ENCODE assay signal across 16 cellular contexts in the genomic region with DNA sequence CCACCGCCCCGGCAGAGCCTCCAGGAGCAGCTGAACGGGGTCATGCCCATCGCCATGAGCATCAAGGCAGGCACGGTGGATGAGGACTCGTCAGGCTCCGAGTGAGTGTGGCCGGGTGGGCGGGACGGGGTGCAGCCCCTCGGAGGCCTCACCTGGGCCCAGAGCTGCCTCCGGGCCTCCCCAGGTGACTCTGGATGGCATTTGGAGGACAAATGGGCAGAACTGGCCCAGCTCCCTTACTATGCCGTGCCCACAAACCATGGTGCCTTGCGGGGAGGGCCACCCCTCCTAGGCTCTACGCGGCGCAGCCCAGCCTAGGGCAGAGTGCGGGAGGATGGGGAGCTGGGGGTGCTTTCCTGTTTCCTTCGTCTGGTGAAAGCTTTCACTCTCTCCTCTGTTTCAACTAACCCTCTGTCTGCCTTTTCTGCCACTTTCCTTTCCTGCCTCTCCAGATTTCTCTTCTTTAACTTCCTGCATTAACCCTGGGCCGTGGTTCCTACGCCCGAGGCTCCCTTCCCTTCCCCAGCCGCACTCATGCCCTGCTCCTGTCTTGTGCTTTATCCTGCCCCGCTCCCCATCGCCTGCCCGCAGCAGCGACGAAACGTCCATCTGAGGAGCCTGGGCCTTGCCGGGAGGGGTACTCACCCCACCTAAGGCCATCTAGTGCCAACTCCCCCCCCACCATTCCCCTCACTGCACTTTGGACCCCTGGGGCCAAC. TPM values are rescaled to one million over a fixed set of nuclear protein-coding genes. Genes with fewer than 3 reads are reported as not detected.
DNase-seq lines count a peak whose midpoint lies in the region; ATAC-seq and TF ChIP-seq lines count a peak whose summit lies in the region.
"Had no signal": no experiment of that assay in that cellular context is flagged by ENCODE, and none has a peak within 500 bp of the region (broad histone marks: within the 10 kb centered on the region; RNA-seq: fewer than 3 reads in every experiment).

No MANE protein-coding gene starts in this region.

- H3K9me3 Mint-ChIP-seq in nephron progenitor cell = no peaks in the 10 kb centered on the region
- no peaks in the 10 kb centered on the region for H3K9me3 Mint-ChIP-seq in T-helper 2 cell treated with Interferon-gamma antibody and Interleukin-4, amounts not matched to agents 5 μg/mL and 100 μg/mL, for 36 hours
- H3K9me3 Mint-ChIP-seq: activated CD4-positive, alpha-beta memory T cell treated with anti-CD3 and anti-CD28 coated beads, Interleukin-2, amount 10 ng/mL, durations not matched to agents 7 days and 5 days; immature natural killer cell; natural killer cell had no signal

- no peaks in the 10 kb centered on the region for H3K27me3 Mint-ChIP-seq in nephron progenitor cell (ENCODE audit: low read depth, poor library complexity)
- no peaks in the 10 kb centered on the region for H3K27me3 Mint-ChIP-seq in T-helper 2 cell treated with Interferon-gamma antibody and Interleukin-4, amounts not matched to agents 5 μg/mL and 100 μg/mL, for 36 hours (ENCODE audit: low read depth)
- H3K27me3 Mint-ChIP-seq: activated CD4-positive, alpha-beta memory T cell treated with anti-CD3 and anti-CD28 coated beads, Interleukin-2, amount 10 ng/mL, durations not matched to agents 7 days and 5 days had no signal

- no peaks in the 10 kb centered on the region for H3K36me3 ChIP-seq in left ventricle myocardium inferior

- TF ChIP-seq CTCF in left ventricle myocardium inferior (IDR thresholded peaks at IDR 0.05; ENCODE audit: borderline replicate concordance) = no peak
- TF ChIP-seq CTCF in epithelial cell of esophagus (IDR thresholded peaks at IDR 0.05; ENCODE audit: insufficient read depth, low read depth, low read length, missing control alignments) = no peak
- TF ChIP-seq CTCF in nephron progenitor cell (IDR thresholded peaks at IDR 0.05) = no peak
- TF ChIP-seq CTCF in GM13977 (IDR thresholded peaks at IDR 0.05; ENCODE audit: extremely low read depth, insufficient read depth, missing control alignments) = no peak

- H3K4me1 Mint-ChIP-seq in nephron progenitor cell = peaks cover 68% of the 10 kb centered on the region
- H3K4me1 Mint-ChIP-seq in T-helper 2 cell treated with Interferon-gamma antibody and Interleukin-4, amounts not matched to agents 5 μg/mL and 100 μg/mL, for 36 hours (ENCODE audit: low read depth) = peaks cover 3% of the 10 kb centered on the region

- no peak overlapping the region for H3K27ac Mint-ChIP-seq in nephron progenitor cell
- no peak overlapping the region for H3K27ac Mint-ChIP-seq in T-helper 2 cell treated with Interferon-gamma antibody and Interleukin-4, amounts not matched to agents 5 μg/mL and 100 μg/mL, for 36 hours
- H3K27ac Mint-ChIP-seq: activated CD4-positive, alpha-beta memory T cell treated with anti-CD3 and anti-CD28 coated beads, Interleukin-2, amount 10 ng/mL, durations not matched to agents 7 days and 5 days had no signal

- intact Hi-C loops in left ventricle myocardium inferior (cut with micrococcal nuclease) (loop anchor here (10.0 kb wide), 1 partner anchor 241 kb away; no protein-coding TSS in a partner anchor), left cardiac atrium (cut with DNase I) (no loop called here)

- ATAC-seq in left cardiac atrium = no peak
- ATAC-seq: natural killer cell had no signal

- H3K36me3 Mint-ChIP-seq in nephron progenitor cell (ENCODE audit: low read depth) = peaks cover 19% of the 10 kb centered on the region
- H3K36me3 Mint-ChIP-seq in T-helper 2 cell treated with Interferon-gamma antibody and Interleukin-4, amounts not matched to agents 5 μg/mL and 100 μg/mL, for 36 hours (ENCODE audit: low read depth) = peaks cover 3% of the 10 kb centered on the region
- H3K36me3 Mint-ChIP-seq: immature natural killer cell, natural killer cell had no signal

- no peak overlapping the region for H3K27ac ChIP-seq in left ventricle myocardium inferior (replicated peaks)
- H3K27ac ChIP-seq: tibial artery had no signal

- H3K27me3 ChIP-seq in left ventricle myocardium inferior (ENCODE audit: low read depth) = no peaks in the 10 kb centered on the region
- H3K27me3 ChIP-seq: sigmoid colon, tibial artery had no signal

- in situ Hi-C loops in GM13977 (cut with MboI; ENCODE audit: low pct_unique_long_range_greater_than_20kb, low sequenced_read_pairs, unreplicated experiment) = no loop called here

- peak; percentile 10 for DNase-seq in left ventricle myocardium inferior
- DNase-seq in left cardiac atrium = no peak
- DNase-seq in epithelial cell of esophagus (ENCODE audit: low read depth) = peak; percentile 39
- DNase-seq in nephron progenitor cell = no peak
- DNase-seq in T-helper 2 cell treated with Interferon-gamma antibody and Interleukin-4, amounts not matched to agents 5 μg/mL and 100 μg/mL, for 36 hours (ENCODE audit: low spot score) = no peak
- DNase-seq in ureter (ENCODE audit: low spot score) = no peak
- no peak for DNase-seq in GM13977 (ENCODE audit: low spot score)
- DNase-seq in NCI-H128 (lab: John Stamatoyannopoulos, UW; ENCODE audit: unreplicated experiment) = no peak
- DNase-seq: activated CD4-positive, alpha-beta memory T cell treated with anti-CD3 and anti-CD28 coated beads, Interleukin-2, amount 10 ng/mL, durations not matched to agents 7 days and 5 days; activated gamma-delta T cell; DMS79 treated with DMSO at 0.1 percent for 48 hours; immature natural killer cell; natural killer cell; sigmoid colon; T-helper 9 cell; tibial artery had no signal

- H3K4me1 ChIP-seq in left ventricle myocardium inferior = peaks cover 7% of the 10 kb centered on the region

- H3K4me3 ChIP-seq in left ventricle myocardium inferior (no peak overlapping the region), epithelial cell of esophagus (ENCODE audit: low read length) (peak overlapping the region; percentile 41)
- H3K4me3 ChIP-seq: sigmoid colon, tibial artery had no signal

- peak overlapping the region; percentile 8 for H3K4me3 Mint-ChIP-seq in nephron progenitor cell
- H3K4me3 Mint-ChIP-seq in T-helper 2 cell treated with Interferon-gamma antibody and Interleukin-4, amounts not matched to agents 5 μg/mL and 100 μg/mL, for 36 hours = no peak overlapping the region
- H3K4me3 Mint-ChIP-seq: activated CD4-positive, alpha-beta memory T cell treated with anti-CD3 and anti-CD28 coated beads, Interleukin-2, amount 10 ng/mL, durations not matched to agents 7 days and 5 days; immature natural killer cell; natural killer cell had no signal

- H3K9me3 ChIP-seq in left ventricle myocardium inferior (replicated peaks) = no peaks in the 10 kb centered on the region
- H3K9me3 ChIP-seq: sigmoid colon, tibial artery had no signal

RNA-seq across cellular contexts. Expression of gene PSRC1, which starts 9.2 kb away (rescaled TPM):
- total RNA-seq in left ventricle myocardium inferior = 0.80 TPM
- total RNA-seq in left cardiac atrium = 1 to 10 TPM; 2.3 to 2.5 TPM
- 3.1 TPM for total RNA-seq in ureter

RNA-seq across cellular contexts. Expression of gene CELSR2, which starts 24.4 kb away (rescaled TPM):
- total RNA-seq in left ventricle myocardium inferior = 4.2 TPM
- 10 to 100 TPM; 15.6 to 21.1 TPM for total RNA-seq in left cardiac atrium
- total RNA-seq in ureter = 19.2 TPM

RNA-seq across cellular contexts. Expression of gene MYBPHL, which starts 33.1 kb away (rescaled TPM):
- total RNA-seq in left ventricle myocardium inferior (0.22 TPM), left cardiac atrium (100 to 1,000 TPM; 220 to 239 TPM), ureter (not detected)
- total RNA-seq: activated CD4-positive, alpha-beta memory T cell treated with anti-CD3 and anti-CD28 coated beads, Interleukin-2, amount 10 ng/mL, durations not matched to agents 7 days and 5 days; natural killer cell; sigmoid colon had no signal

Comparison
In these comparisons a context has a peak if more than half of its experiments do, and no peak if none do; other contexts are left out.
1. DNase-seq: peak in left ventricle myocardium inferior (single experiment) and epithelial cell of esophagus (single experiment); none in left cardiac atrium (single experiment), nephron progenitor cell (single experiment), T-helper 2 cell treated with Interferon-gamma antibody and Interleukin-4, amounts not matched to agents 5 μg/mL and 100 μg/mL, for 36 hours (single experiment), ureter (single experiment), GM13977 (single experiment) and NCI-H128 (single experiment).
2. RNA of gene MYBPHL, which starts 33.1 kb away (total RNA-seq): 220 to 239 TPM in left cardiac atrium; 0.22 TPM in left ventricle myocardium inferior (single experiment) and not detected in ureter (single experiment); every median in the first group is over 100 times any median in the second.